ENCODE assay signal across 16 cellular contexts in the genomic region with DNA sequence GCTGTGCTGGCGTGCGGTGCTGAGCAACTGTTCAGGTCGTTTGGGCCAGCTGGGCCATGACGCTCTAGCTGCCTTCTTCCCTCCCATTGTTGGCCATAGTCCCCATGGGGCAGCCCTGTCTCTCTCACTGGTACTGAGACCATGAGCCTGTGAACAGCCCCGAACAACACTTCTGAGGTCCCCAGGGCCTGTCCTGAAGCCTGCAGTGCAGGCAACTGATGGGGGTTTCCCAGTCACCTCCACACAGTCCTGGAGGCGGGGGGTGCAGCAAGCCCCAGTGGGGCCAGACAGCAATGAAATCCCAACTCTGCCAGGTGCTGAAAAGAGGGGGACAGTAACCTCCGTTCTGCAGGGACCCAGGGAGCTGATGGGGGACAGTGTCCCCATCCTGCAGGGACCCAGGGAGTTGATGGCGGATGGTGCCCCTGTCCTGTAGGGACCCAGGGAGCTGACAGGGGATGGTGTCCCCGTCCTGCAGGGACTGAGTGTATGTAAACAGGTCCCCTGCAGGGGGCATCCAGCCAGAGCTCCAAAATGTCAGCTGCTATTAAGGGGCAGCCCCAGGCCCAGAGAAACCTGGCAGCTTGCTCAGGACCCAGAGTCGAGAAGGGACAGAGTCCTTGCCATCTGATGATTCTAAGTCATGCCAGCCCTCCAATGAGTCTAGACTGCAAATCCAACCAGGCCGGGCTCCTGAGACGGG. TPM values are rescaled to one million over a fixed set of nuclear protein-coding genes. Genes with fewer than 3 reads are reported as not detected.
A peak's percentile ranks its signal among the peaks of the same experiment; 100 is the strongest.
DNase-seq lines count a peak whose midpoint lies in the region; ATAC-seq, FAIRE-seq and TF ChIP-seq lines count a peak whose summit lies in the region.
"Had no signal": no experiment of that assay in that cellular context is flagged by ENCODE, and none has a peak within 500 bp of the region (broad histone marks: within the 10 kb centered on the region; RNA-seq: fewer than 3 reads in every experiment).

No MANE protein-coding gene starts in this region.

- in situ Hi-C loops in K562 (cut with MboI) = no loop called here

- H3K36me3 ChIP-seq in K562 (ENCODE audit: control insufficient read depth, insufficient read depth, low read length) (no peaks in the 10 kb centered on the region), neuronal stem cell (replicated peaks in 1 of 2; ENCODE audit: control insufficient read depth in 2 of 2, insufficient read depth in 2 of 2, low read length in 2 of 2) (no peaks in the 10 kb centered on the region)

- no peaks in the 10 kb centered on the region for H3K9me1 ChIP-seq in K562 (ENCODE audit: control insufficient read depth, insufficient read depth, low read length)

- peak overlapping the region; percentile 82 for H2BK5ac ChIP-seq in neuronal stem cell (ENCODE audit: low read length)

- POLR2A ChIA-PET in K562 (lab: Yijun Ruan, JAX) = interaction anchor here (1.2 kb wide), 1 partner anchor 20 kb away, joined by 3 read pairs; no protein-coding TSS in a partner anchor

- H2BK120ac ChIP-seq in neuronal stem cell (ENCODE audit: low read depth, low read length) = peak overlapping the region; percentile 61

- peaks cover 29% of the 10 kb centered on the region for H4K20me1 ChIP-seq in K562 (replicated peaks; ENCODE audit: control insufficient read depth, insufficient read depth, low read length)

- H3K79me2 ChIP-seq in K562 (ENCODE audit: control insufficient read depth, insufficient read depth, low read length) = no peaks in the 10 kb centered on the region

- no peak overlapping the region for H3K23ac ChIP-seq in neuronal stem cell (ENCODE audit: low read depth, low read length, poor library complexity)

- no peak overlapping the region for H2BK15ac ChIP-seq in neuronal stem cell (ENCODE audit: low read length)

- TF ChIP-seq POLR2A in NB4 (IDR thresholded peaks at IDR 0.05; ENCODE audit: extremely low read depth, insufficient read length) (no peak), K562 (conservative IDR thresholded peaks at IDR 0.05) (no peak)

- intact Hi-C loops in K562 (cut with micrococcal nuclease) = no loop called here

- TF ChIP-seq CTCF in NB4 (IDR thresholded peaks at IDR 0.05; ENCODE audit: low read depth, low read length) (peak; percentile 27), K562 (IDR thresholded peaks at IDR 0.05 in 2 of 3, conservative IDR thresholded peaks at IDR 0.05 in 1 of 3; ENCODE audit: insufficient read depth in 2 of 3, low read depth in 1 of 3, low read length in 3 of 3) (peak; percentile 6 to 31 (median 9); a peak in 1 of 6 replicates)

- peak; percentile 49; the same call in 1 of the 3 replicates for ATAC-seq in K562
- ATAC-seq: T-cell had no signal

- no peak for FAIRE-seq in K562 (lab: Jason Lieb, UNC)
- FAIRE-seq: H54 had no signal

- H3K27ac ChIP-seq in K562 (ENCODE audit: extremely low read depth, low read depth, low read length) (no peak overlapping the region), neuronal stem cell (replicated peaks; ENCODE audit: low read length) (no peak overlapping the region)
- H3K27ac ChIP-seq: PC-9 had no signal

- 0% methylated on average over 10 of the region's 12 CpGs for WGBS in K562 (ENCODE audit: insufficient coverage, low coverage, missing lambda C conversion rate)
- no CpG with 5 or more reads among the region's 12 CpGs for WGBS in neuronal stem cell (ENCODE audit: extremely low coverage in 2 of 2, insufficient read length in 2 of 2, insufficient replicate concordance in 1 of 2), 2 donors

- peak; percentile 14 for DNase-seq in NCI-H82 (lab: John Stamatoyannopoulos, UW)
- DNase-seq in NCI-H82 treated with DMSO at 0.1 percent for 48 hours (lab: John Stamatoyannopoulos, UW; ENCODE audit: unreplicated experiment) = no peak
- DNase-seq in NB4 (ENCODE audit: low read depth) = peak; percentile 22
- DNase-seq in K562 (ENCODE audit: extremely low read depth in 1 of 4, low spot score in 3 of 4) = peak in 3 of 4 experiments; percentile 16 to 34 (median 28)
- DNase-seq in neuronal stem cell (ENCODE audit: low spot score) = no peak
- no peak for DNase-seq in D341Med (ENCODE audit: low spot score)
- DNase-seq in retina = no peak
- DNase-seq in SHP77 (lab: John Stamatoyannopoulos, UW) = no peak
- DNase-seq: 8988T, C1 segment of cervical spinal cord, NCI-H1417, NCI-H187 treated with DMSO at 0.1 percent for 48 hours, NCI-H69, PC-9, T-cell had no signal

- H4K91ac ChIP-seq in neuronal stem cell (ENCODE audit: low read depth, low read length, poor library complexity) = no peak overlapping the region

- H3K4me2 ChIP-seq in K562 (ENCODE audit: insufficient read depth, low read length) (no peak overlapping the region), neuronal stem cell (ENCODE audit: insufficient read depth, low read length, poor library complexity, severe bottlenecking) (no peak overlapping the region)
- H3K4me2 ChIP-seq: PC-9 had no signal

- no peak for TF ChIP-seq EP300 in K562 (IDR thresholded peaks at IDR 0.05; ENCODE audit: low read length)

- H2BK12ac ChIP-seq in neuronal stem cell (ENCODE audit: low read length) = no peak overlapping the region

- H2AK5ac ChIP-seq in neuronal stem cell (ENCODE audit: low read depth, low read length) = peak overlapping the region; percentile 90

- H3K14ac ChIP-seq in neuronal stem cell (ENCODE audit: low read length) = no peak overlapping the region

- H2AFZ ChIP-seq in K562 (ENCODE audit: low read depth, low read length) = no peak overlapping the region
- H2AFZ ChIP-seq in neuronal stem cell (ENCODE audit: low read length) = no peak overlapping the region
- H2AFZ ChIP-seq: PC-9 had no signal

- H3K79me1 ChIP-seq in neuronal stem cell (ENCODE audit: low read depth, low read length) = peaks cover 1% of the 10 kb centered on the region

- H4K8ac ChIP-seq in neuronal stem cell (ENCODE audit: low read depth, low read length) = no peak overlapping the region

- H3K9me3 ChIP-seq in K562 (replicated peaks; ENCODE audit: control insufficient read depth, insufficient read depth, low read depth, low read length) (no peaks in the 10 kb centered on the region), neuronal stem cell (replicated peaks in 1 of 2; ENCODE audit: control insufficient read depth in 2 of 2, insufficient read depth in 1 of 2, low read depth in 1 of 2, low read length in 2 of 2) (no peaks in the 10 kb centered on the region)

- peak overlapping the region; percentile 27 for H3K18ac ChIP-seq in neuronal stem cell (ENCODE audit: low read length)

- H3K9ac ChIP-seq in K562 (ENCODE audit: insufficient read depth in 1 of 2, low read depth in 2 of 2, low read length in 2 of 2) (no peak overlapping the region), neuronal stem cell (ENCODE audit: low read depth, low read length, poor library complexity) (peak overlapping the region; percentile 77)

- no peak for TF ChIP-seq RAD21 in K562 (CRISPR knock-in tag; conservative IDR thresholded peaks at IDR 0.05 in 1 of 2, IDR thresholded peaks at IDR 0.05 in 1 of 2)

- H3K4ac ChIP-seq in neuronal stem cell (ENCODE audit: low read length) = peak overlapping the region; percentile 37

- BruUV-seq in K562 (replicated peaks; lab: Mats Ljungman, UMichigan) = no TSS peak

- H3K4me3 ChIP-seq in NB4 (ENCODE audit: low read depth, low read length) = no peak overlapping the region
- no peak overlapping the region for H3K4me3 ChIP-seq in K562
- no peak overlapping the region for H3K4me3 ChIP-seq in neuronal stem cell (ENCODE audit: low read length in 2 of 2)
- H3K4me3 ChIP-seq: PC-9 had no signal

- peaks cover 0 to 17% of the 10 kb centered on the region in 2 experiments; a peak in 1 of 5 replicates for H3K4me1 ChIP-seq in K562 (replicated peaks in 1 of 2; ENCODE audit: control insufficient read depth in 2 of 2, insufficient read depth in 2 of 2, low read length in 2 of 2)
- peaks cover 0 to 12% of the 10 kb centered on the region in 2 donors for H3K4me1 ChIP-seq in neuronal stem cell (ENCODE audit: control insufficient read depth in 2 of 2, insufficient read depth in 1 of 2, low read depth in 1 of 2, low read length in 2 of 2)

- H3K27me3 ChIP-seq in K562 (ENCODE audit: control insufficient read depth in 2 of 2, insufficient read depth in 2 of 2, low read length in 2 of 2) (peaks cover 28 to 93% of the 10 kb centered on the region in 2 experiments), neuronal stem cell (ENCODE audit: control insufficient read depth in 3 of 3, insufficient read depth in 3 of 3, low read depth in 1 of 3, low read length in 3 of 3) (peaks cover 0 to 82% (median 0%) of the 10 kb centered on the region in 3 experiments)

- CTCF ChIA-PET in K562 (lab: Yijun Ruan, JAX; ENCODE audit: low intra/inter-chr PET ratio) = no interaction called here

TF ChIP-seq in K562, 482 proteins besides CTCF, POLR2A, EP300 and RAD21 (continues in another document):
- no peak for TF ChIP-seq PHB2 (IDR thresholded peaks at IDR 0.05; ENCODE audit: low read depth)
- TF ChIP-seq MBD2 (IDR thresholded peaks at IDR 0.05; ENCODE audit: borderline replicate concordance, low read depth) = no peak
- no peak for TF ChIP-seq HDAC1 (IDR thresholded peaks at IDR 0.05)
- TF ChIP-seq, protein P1, sequence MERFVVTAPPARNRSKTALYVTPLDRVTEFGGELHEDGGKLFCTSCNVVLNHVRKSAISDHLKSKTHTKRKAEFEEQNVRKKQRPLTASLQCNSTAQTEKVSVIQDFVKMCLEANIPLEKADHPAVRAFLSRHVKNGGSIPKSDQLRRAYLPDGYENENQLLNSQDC (CRISPR knock-in tag; IDR thresholded peaks at IDR 0.05) = no peak
- TF ChIP-seq HNRNPUL1 (IDR thresholded peaks at IDR 0.05; ENCODE audit: low read length) = no peak
- no peak for TF ChIP-seq MEIS2 (IDR thresholded peaks at IDR 0.05; ENCODE audit: partially characterized antibody)

RNA-seq across cellular contexts. Expression of a gene that starts 30.4 kb away (rescaled TPM):
- total RNA-seq in K562 (2011; cell fraction: chromatin; rRNA removed; ENCODE audit: low replicate concordance) = 111 and 287 TPM in 2 replicates
- 149 and 158 TPM in 2 replicates for total RNA-seq in K562 (2011; cell fraction: nucleolus; rRNA removed)
- 121 and 125 TPM in 2 replicates for total RNA-seq in K562 (2011; cell fraction: nucleoplasm; rRNA removed)
- total RNA-seq in K562 (2014; rRNA removed) (14.0 and 17.2 TPM in 2 replicates), K562 (2014; rRNA removed; fragmentation: Illumina TruSeq; extraction: Trizol) (6.5 and 9.1 TPM in 2 replicates), K562 (2015; rRNA removed; fragmentation: Illumina TruSeq; extraction: Trizol) (11.2 and 13.6 TPM in 2 replicates), K562 (2021) (32.3 and 45.5 TPM in 2 replicates)
- polyA plus RNA-seq in K562 (2011; rRNA removed) (16.4 and 22.8 TPM in 2 replicates), K562 (2014; fragmentation: Illumina TruSeq; extraction: Trizol) (13.9 and 15.2 TPM in 2 replicates), K562 (2014; fragmentation: Nextera tagmentation; extraction: Ambion mirVana) (under 1 TPM; 0.06 to 0.14 TPM), K562 (2014; rRNA removed) (36.5 and 42.5 TPM in 2 replicates)
- polyA plus RNA-seq in K562 (2011; cell fraction: cytosol; rRNA removed) = 7.9 and 11.1 TPM in 2 replicates
- polyA plus RNA-seq in K562 (2011; cell fraction: nucleus; rRNA removed) = 246 and 319 TPM in 2 replicates
- 25.6 and 37.4 TPM in 2 replicates for polyA plus RNA-seq in K562 (2012)
- polyA minus RNA-seq in K562 (2011; rRNA and poly(A)+ RNA removed) = 6.3 and 9.9 TPM in 2 replicates
- polyA minus RNA-seq in K562 (2011; cell fraction: cytosol; rRNA and poly(A)+ RNA removed) = 5.7 and 13.2 TPM in 2 replicates
- 49.8 and 50.9 TPM in 2 replicates for polyA minus RNA-seq in K562 (2011; cell fraction: nucleus; rRNA and poly(A)+ RNA removed)
- 17.4 TPM for polyA plus RNA-seq in neuronal stem cell (2013, experiment 1 of 2)
- 18.1 TPM for polyA plus RNA-seq in neuronal stem cell (2013, experiment 2 of 2)

Comparison
In these comparisons a context has a peak if more than half of its experiments do, and no peak if none do; other contexts are left out.
1. DNase-seq: peak in NCI-H82 (single experiment), NB4 (single experiment) and K562 (3 of 4); none in NCI-H82 treated with DMSO at 0.1 percent for 48 hours (single experiment), neuronal stem cell (single experiment), D341Med (single experiment), retina (single experiment) and SHP77 (0 of 2).